Comparison of ENCODE assay signal across 1 cellular context in genomic region chr6:158815379-158815724, GRCh38.
TF ChIP-seq lines count a peak whose summit lies in the region.

No MANE protein-coding gene starts in this region.

TF ChIP-seq in IMR-90, 13 proteins besides CTCF, POLR2A, EP300 and RAD21:
- TF ChIP-seq RFX5 (IDR thresholded peaks at IDR 0.05; ENCODE audit: low read depth, low read length): no peak
- no peak for TF ChIP-seq RCOR1 (IDR thresholded peaks at IDR 0.05; ENCODE audit: insufficient replicate concordance, low read length)
- no peak for TF ChIP-seq USF2 (IDR thresholded peaks at IDR 0.05; ENCODE audit: low read depth, low read length)
- TF ChIP-seq MAZ (IDR thresholded peaks at IDR 0.05; ENCODE audit: borderline replicate concordance, low read depth, low read length): no peak
- no peak for TF ChIP-seq BHLHE40 (IDR thresholded peaks at IDR 0.05; ENCODE audit: low read depth, low read length)
- no peak for TF ChIP-seq ELK1 (IDR thresholded peaks at IDR 0.05; ENCODE audit: borderline replicate concordance, low read depth, low read length)
- no peak for TF ChIP-seq NFE2L2 (IDR thresholded peaks at IDR 0.05; ENCODE audit: low read depth, low read length)
- TF ChIP-seq FOS (IDR thresholded peaks at IDR 0.05; ENCODE audit: low read depth, low read length): no peak
- no peak for TF ChIP-seq MXI1 (IDR thresholded peaks at IDR 0.05; ENCODE audit: borderline replicate concordance, low read depth, low read length)
- no peak for TF ChIP-seq CHD1 (IDR thresholded peaks at IDR 0.05; ENCODE audit: low read depth, low read length)
- TF ChIP-seq MAFK (IDR thresholded peaks at IDR 0.05; ENCODE audit: low read depth, low read length): no peak
- TF ChIP-seq CEBPB (IDR thresholded peaks at IDR 0.05; ENCODE audit: low read depth, low read length): no peak
- no peak for TF ChIP-seq SMC3 (IDR thresholded peaks at IDR 0.05; ENCODE audit: low read depth, low read length)
